ENCODE assay signal across 28 cellular contexts in genomic region chr1:48692235-48692634, GRCh38.
DNase-seq lines count a peak whose midpoint lies in the region; ATAC-seq lines count a peak whose summit lies in the region.
"Had no signal": no experiment of that assay in that cellular context is flagged by ENCODE, and none has a peak within 500 bp of the region (broad histone marks: within the 10 kb centered on the region; RNA-seq: fewer than 3 reads in every experiment).

No MANE protein-coding gene starts in this region.

- DNase-seq in DMS79 treated with DMSO at 0.1 percent for 48 hours (lab: John Stamatoyannopoulos, UW) (peak; percentile 44), DMS79 (lab: John Stamatoyannopoulos, UW) (no peak), Ammon's horn (ENCODE audit: low spot score) (peak; percentile 14), caudate nucleus (lab: John Stamatoyannopoulos, UW) (peak in 39 of 61 donors; percentile 8 to 85 (median 34)), mesenteric fat pad (ENCODE audit: low spot score) (peak; percentile 47), inferior parietal cortex (ENCODE audit: extremely low spot score) (no peak), DMS114 treated with DMSO at 0.1 percent for 48 hours (lab: John Stamatoyannopoulos, UW; ENCODE audit: unreplicated experiment) (no peak)
- DNase-seq: ACHN; CD4-positive, alpha-beta memory T cell; DMS153; EL; H7; HFFc6; MM.1S; NCI-H1048; NCI-H146; NCI-H2029; NCI-H446; NCI-H526; SIG-M5; SK-N-SH had no signal

- no peak overlapping the region for H3K27ac ChIP-seq in caudate nucleus (ENCODE audit: low read depth, low read length)
- H3K27ac ChIP-seq: 22Rv1; BLaER1 treated with 17β-estradiol and CSF1 and Interleukin-3, amounts not matched to agents 10 nM and 100 nM; HL-60; RWPE1 had no signal

- ATAC-seq in HG03196 (IDR thresholded peaks at IDR 0.05; ENCODE audit: unreplicated experiment): no peak
- ATAC-seq: HepG2, K562 had no signal

Comparison
In these comparisons a context has a peak if more than half of its experiments do, and no peak if none do; other contexts are left out.
1. DNase-seq: peak in DMS79 treated with DMSO at 0.1 percent for 48 hours (single experiment), Ammon's horn (single experiment), caudate nucleus (39 of 61) and mesenteric fat pad (single experiment); none in DMS79 (single experiment), inferior parietal cortex (single experiment) and DMS114 treated with DMSO at 0.1 percent for 48 hours (single experiment).